Comparison of ENCODE assay signal across 19 cellular contexts in the genomic region with DNA sequence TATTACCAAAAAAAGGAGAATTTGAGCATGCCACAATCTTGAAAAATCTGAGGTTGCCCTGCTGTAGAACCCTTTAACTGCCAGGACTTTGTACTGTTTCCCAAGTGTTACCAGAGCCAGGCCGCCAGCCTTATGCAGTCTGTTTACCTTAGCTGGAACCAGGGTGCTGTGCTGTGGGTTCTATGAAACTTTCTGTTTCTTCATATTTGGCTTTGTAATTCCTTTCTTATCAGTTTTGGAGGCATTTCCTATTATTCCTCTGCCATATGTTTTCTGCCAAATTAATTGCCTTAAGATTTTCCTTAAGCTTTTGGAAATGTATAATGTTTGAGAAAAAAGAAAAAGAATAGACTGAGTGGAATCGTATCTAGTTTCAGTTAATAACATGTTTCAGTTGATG. TPM values are rescaled to one million over a fixed set of nuclear protein-coding genes. Genes with fewer than 3 reads are reported as not detected.
DNase-seq lines count a peak whose midpoint lies in the region; ATAC-seq and TF ChIP-seq lines count a peak whose summit lies in the region.
"Had no signal": no experiment of that assay in that cellular context is flagged by ENCODE, and none has a peak within 500 bp of the region (broad histone marks: within the 10 kb centered on the region; RNA-seq: fewer than 3 reads in every experiment).

No MANE protein-coding gene starts in this region.

- POLR2A ChIA-PET in BJ (lab: Charles Lee) = interaction anchor here (0.5 kb wide), 1 partner anchor 430 kb away, joined by 3 read pairs; no protein-coding TSS in a partner anchor

- H3K36me3 ChIP-seq in BJ (ENCODE audit: control insufficient read depth, insufficient read depth, low read length) = peaks cover 14% of the 10 kb centered on the region
- H3K36me3 ChIP-seq in prostate gland = no peaks in the 10 kb centered on the region

- peak overlapping the region; percentile 14 to 35 for H3K27ac ChIP-seq in prostate gland

- H3K4me3 ChIP-seq in BJ (ENCODE audit: low read depth, low read length) (peak overlapping the region; percentile 80), fibroblast of villous mesenchyme (ENCODE audit: low read depth, low read length) (peak overlapping the region; percentile 93), prostate gland (peak overlapping the region; percentile 0 to 64)

- no peaks in the 10 kb centered on the region for H3K27me3 ChIP-seq in BJ (ENCODE audit: control insufficient read depth, insufficient read depth, low read length)
- no peaks in the 10 kb centered on the region for H3K27me3 ChIP-seq in prostate gland (replicated peaks; ENCODE audit: insufficient read depth)

- H3K9me3 ChIP-seq in prostate gland = no peaks in the 10 kb centered on the region

- ATAC-seq in GM18505 (IDR thresholded peaks at IDR 0.05; ENCODE audit: unreplicated experiment) (no peak), GM21529 (IDR thresholded peaks at IDR 0.05; ENCODE audit: unreplicated experiment) (no peak), HG02885 (IDR thresholded peaks at IDR 0.05; ENCODE audit: poor library complexity, unreplicated experiment) (no peak)
- ATAC-seq: activated CD4-positive, CD25-positive, alpha-beta regulatory T cell treated with anti-CD3 and anti-CD28 coated beads, Interleukin-2, amount 50 U/mL, for 24 hours; Panc1; stimulated activated effector memory CD8-positive, alpha-beta T cell treated with anti-CD3 and anti-CD28 coated beads, Interleukin-12 subunit alpha, Interleukin-12 subunit beta, amount 100 ng/mL, for 72 hours had no signal

- CTCF ChIA-PET in BJ (lab: Yijun Ruan, JAX) = no interaction called here

- intact Hi-C loops in prostate gland (cut with DNase I) = loop anchor here (10.0 kb wide), 1 partner anchor 179 kb away; no protein-coding TSS in a partner anchor

- TF ChIP-seq POLR2A in prostate gland (IDR thresholded peaks at IDR 0.05) (no peak), GM18505 (IDR thresholded peaks at IDR 0.05; ENCODE audit: borderline replicate concordance, extremely low read depth, insufficient read depth, insufficient read length) (no peak)

- H3K4me1 ChIP-seq in prostate gland (replicated peaks) = no peaks in the 10 kb centered on the region

- TF ChIP-seq CTCF in BJ (IDR thresholded peaks at IDR 0.05; ENCODE audit: insufficient read depth, low read depth, low read length) (no peak), fibroblast of villous mesenchyme (IDR thresholded peaks at IDR 0.05; ENCODE audit: insufficient read depth, low read depth, low read length) (no peak), prostate gland (IDR thresholded peaks at IDR 0.05) (no peak)

- DNase-seq in BJ (ENCODE audit: low read depth) (no peak), NCI-H226 (peak; percentile 13), fibroblast of villous mesenchyme (ENCODE audit: low read depth) (peak; percentile 73), prostate gland (ENCODE audit: low spot score) (no peak), glomerular visceral epithelial cell (ENCODE audit: extremely low spot score) (no peak)
- DNase-seq: amniotic stem cell; effector memory CD4-positive, alpha-beta T cell; NCI-H1436; NCI-H446 treated with DMSO at 0.1 percent for 48 hours; stimulated activated CD4-positive, alpha-beta T cell treated with anti-CD3 and anti-CD28 coated beads, Interleukin-2, amount 100 ng/mL, for 48 hours; T-helper 1 cell had no signal

- WGBS in prostate gland = 23% methylated on average over 2 of the region's 2 CpGs

RNA-seq across cellular contexts. Expression of a gene that starts 2.1 kb away (rescaled TPM):
- 20.3 and 21.3 TPM in 2 replicates for polyA plus RNA-seq in BJ (2011; rRNA removed)
- polyA minus RNA-seq in BJ (2011; rRNA and poly(A)+ RNA removed) = 28.9 and 34.7 TPM in 2 replicates
- 102 and 279 TPM in 2 replicates for total RNA-seq in fibroblast of villous mesenchyme
- total RNA-seq in prostate gland = 10 to 100 TPM in 1 of 2 donors, 1 to 10 TPM in 1; 8.2 to 16.3 TPM
- total RNA-seq: B cell had no signal
- polyA plus RNA-seq: IgD-negative memory B cell had no signal

Comparison
In these comparisons a context has a peak if more than half of its experiments do, and no peak if none do; other contexts are left out.
1. DNase-seq: peak in NCI-H226 (single experiment) and fibroblast of villous mesenchyme (single experiment); none in BJ (single experiment), prostate gland (single experiment) and glomerular visceral epithelial cell (single experiment).
2. H3K4me3 ChIP-seq: peak in every context shown above with its lines; median percentile 93 in fibroblast of villous mesenchyme; 80 in BJ; 32 in prostate gland.